In the genomic region with DNA sequence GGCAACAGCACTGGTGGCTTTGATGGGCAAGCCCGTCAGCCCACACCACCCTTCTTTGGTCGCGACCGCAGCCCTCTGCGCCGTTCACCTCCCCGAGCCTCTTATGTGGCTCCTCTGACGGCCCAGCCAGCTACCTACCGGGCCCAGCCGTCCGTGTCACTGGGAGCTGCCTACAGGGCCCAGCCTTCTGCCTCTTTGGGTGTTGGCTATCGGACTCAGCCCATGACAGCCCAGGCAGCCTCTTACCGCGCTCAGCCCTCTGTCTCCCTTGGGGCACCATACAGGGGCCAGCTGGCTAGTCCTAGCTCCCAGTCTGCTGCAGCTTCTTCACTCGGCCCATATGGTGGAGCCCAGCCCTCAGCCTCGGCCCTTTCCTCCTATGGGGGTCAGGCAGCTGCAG, we compare ENCODE assay signal across 29 cellular contexts. TPM values are rescaled to one million over a fixed set of nuclear protein-coding genes. Genes with fewer than 3 reads are reported as not detected.
A peak's percentile ranks its signal among the peaks of the same experiment; 100 is the strongest.
DNase-seq lines count a peak whose midpoint lies in the region; ATAC-seq, FAIRE-seq and TF ChIP-seq lines count a peak whose summit lies in the region.
"Had no signal": no experiment of that assay in that cellular context is flagged by ENCODE, and none has a peak within 500 bp of the region (broad histone marks: within the 10 kb centered on the region; RNA-seq: fewer than 3 reads in every experiment).

No MANE protein-coding gene starts in this region.

- no peak for TF ChIP-seq CTCF in DND-41 (IDR thresholded peaks at IDR 0.05; ENCODE audit: borderline replicate concordance, extremely low read depth, low read length, poor library complexity, severe bottlenecking)
- TF ChIP-seq CTCF in H1 (IDR thresholded peaks at IDR 0.05; ENCODE audit: control extremely low read depth in 1 of 3, insufficient read depth in 1 of 3, low read depth in 1 of 3, low read length in 3 of 3) = no peak

- H2AK5ac ChIP-seq in H1 (ENCODE audit: low read depth, low read length) = no peak overlapping the region

- no peak overlapping the region for H2BK120ac ChIP-seq in H1 (replicated peaks; ENCODE audit: low read depth, low read length)

- 95% methylated on average over 16 of the region's 16 CpGs; no CpG with 5 or more reads in 1 of the 2 experiments for WGBS in H1 (ENCODE audit: extremely low coverage in 1 of 2, insufficient coverage in 1 of 2, insufficient read length in 1 of 2, insufficient replicate concordance in 2 of 2, low coverage in 1 of 2, low lambda C conversion rate in 2 of 2, missing lambda C conversion rate in 1 of 2), 2 experiments

- no peak overlapping the region for H4K91ac ChIP-seq in H1 (replicated peaks; ENCODE audit: insufficient read length, low read length)

- no peak overlapping the region for H3K18ac ChIP-seq in H1 (ENCODE audit: extremely low read depth, low read length)

- no peak overlapping the region for H2BK5ac ChIP-seq in H1 (ENCODE audit: low read depth, low read length)

- H3K4me3 ChIP-seq in DND-41 (ENCODE audit: low read depth in 1 of 2, low read length in 2 of 2) (no peak overlapping the region), H1 (ENCODE audit: extremely low read depth in 1 of 4, insufficient read depth in 2 of 4, low read depth in 3 of 4, low read length in 4 of 4) (no peak overlapping the region), muscle layer of duodenum (ENCODE audit: low read depth in 1 of 2, low read length in 2 of 2) (no peak overlapping the region)
- H3K4me3 ChIP-seq: ascending aorta, GM12878, GM23338, heart left ventricle, testis had no signal

- no peak overlapping the region for H2AFZ ChIP-seq in DND-41 (ENCODE audit: low read depth, low read length)
- H2AFZ ChIP-seq in H1 (ENCODE audit: low read length) = no peak overlapping the region
- H2AFZ ChIP-seq: GM23338 had no signal

- DNase-seq in DND-41 = no peak
- DNase-seq in H1 (ENCODE audit: low read depth in 1 of 2, low spot score in 2 of 2) = no peak
- no peak for DNase-seq in T-helper 2 cell
- no peak for DNase-seq in NCI-H446 treated with DMSO at 0.1 percent for 48 hours (lab: John Stamatoyannopoulos, UW)
- DNase-seq in NCI-H69 (lab: John Stamatoyannopoulos, UW) = no peak
- DNase-seq: ACHN; activated CD4-positive, alpha-beta T cell treated with anti-CD3 and anti-CD28 coated beads, Interleukin-2, amount 50 U/mL, for 1 hour; activated CD8-positive, alpha-beta memory T cell treated with anti-CD3 and anti-CD28 coated beads, Interleukin-2, amount 50 U/mL, for 4 hours; activated naive CD8-positive, alpha-beta T cell treated with anti-CD3 and anti-CD28 coated beads for 36 hours; central memory CD4-positive, alpha-beta T cell; COR-L47; heart left ventricle; IMR-90; mesendoderm; NCI-H1105; NCI-H1930; NCI-H748 treated with DMSO at 0.1 percent for 48 hours; stimulated activated CD4-positive, alpha-beta T cell treated with anti-CD3 and anti-CD28 coated beads, Interleukin-4, amount 100 ng/mL, for 1 hour; stimulated activated naive B cell treated with anti-CD40 and anti-IgM and Interleukin-4, amounts not matched to agents 10 μg/mL and 1 μg/mL and 100 μg/mL, for 72 hours; T-helper 9 cell; testis had no signal

- H4K20me1 ChIP-seq in DND-41 (ENCODE audit: insufficient read depth, low read length) = peaks cover 97% of the 10 kb centered on the region
- H4K20me1 ChIP-seq in H1 (replicated peaks in 1 of 2; ENCODE audit: control insufficient read depth in 1 of 2, insufficient read depth in 2 of 2, low read length in 2 of 2) = peaks cover 62 to 65% of the 10 kb centered on the region in 2 experiments

- no peak overlapping the region for H2BK15ac ChIP-seq in H1 (ENCODE audit: low read length)

- H3K27me3 ChIP-seq in DND-41 (ENCODE audit: insufficient read depth, low read length, poor library complexity) (no peaks in the 10 kb centered on the region), H1 (replicated peaks in 1 of 4; ENCODE audit: control insufficient read depth in 3 of 4, extremely low read depth in 1 of 4, insufficient read depth in 3 of 4, low read length in 3 of 4) (no peaks in the 10 kb centered on the region), muscle layer of duodenum (ENCODE audit: low read depth, low read length) (no peaks in the 10 kb centered on the region)
- H3K27me3 ChIP-seq: ascending aorta, dorsolateral prefrontal cortex, heart left ventricle, testis had no signal

- H3K23ac ChIP-seq in H1 (ENCODE audit: insufficient read length) = no peak overlapping the region

- no peak for TF ChIP-seq EP300 in H1 (IDR thresholded peaks at IDR 0.05; ENCODE audit: borderline replicate concordance in 1 of 2, low read depth in 2 of 2, low read length in 2 of 2)

- peaks cover 99% of the 10 kb centered on the region for H3K79me2 ChIP-seq in DND-41 (ENCODE audit: insufficient read depth, low read length)
- H3K79me2 ChIP-seq in H1 (ENCODE audit: control insufficient read depth in 1 of 2, insufficient read depth in 2 of 2, low read length in 2 of 2) = peaks cover 74 to 99% of the 10 kb centered on the region in 2 experiments

- H4K8ac ChIP-seq in H1 (ENCODE audit: extremely low read depth, insufficient read depth, low read length) = peak overlapping the region; percentile 37; the same call in 1 of the 2 replicates

- H3K4ac ChIP-seq in H1 (replicated peaks; ENCODE audit: insufficient read length, low read depth, low read length) = no peak overlapping the region

- H3K14ac ChIP-seq in H1 (ENCODE audit: insufficient read length) = no peak overlapping the region

- H2BK12ac ChIP-seq in H1 (ENCODE audit: low read depth, low read length) = no peak overlapping the region

- H3K4me1 ChIP-seq in DND-41 (ENCODE audit: insufficient read depth, low read length) (peaks cover 71% of the 10 kb centered on the region), H1 (replicated peaks in 1 of 4; ENCODE audit: control insufficient read depth in 3 of 4, insufficient read depth in 4 of 4, low read length in 3 of 4) (peaks cover 0 to 3% (median 2%) of the 10 kb centered on the region in 4 experiments; a peak in 3 of 7 replicates), muscle layer of duodenum (ENCODE audit: control insufficient read depth in 1 of 2, insufficient read depth in 2 of 2, low read length in 2 of 2) (peaks cover 6 to 57% of the 10 kb centered on the region in 2 donors)

- ATAC-seq in DND-41 (ENCODE audit: insufficient read depth, low read depth) = no peak
- ATAC-seq: GM12878; GM23338; stimulated activated naive B cell treated with anti-CD40 and anti-IgM and Interleukin-4, amounts not matched to agents 10 μg/mL and 1 μg/mL and 100 μg/mL, for 72 hours; WTC11 had no signal

- no peak; a peak in 1 of 3 replicates for TF ChIP-seq POLR2A in H1 (IDR thresholded peaks at IDR 0.05; ENCODE audit: control extremely low read depth in 1 of 2, low read depth in 2 of 2, low read length in 2 of 2)

- H3K56ac ChIP-seq in H1 (replicated peaks; ENCODE audit: insufficient read length, low read depth, low read length) = no peak overlapping the region

- H3K27ac ChIP-seq in DND-41 (ENCODE audit: low read length) (no peak overlapping the region), H1 (ENCODE audit: low read depth, low read length) (no peak overlapping the region), muscle layer of duodenum (ENCODE audit: low read length) (peak overlapping the region; percentile 81)
- H3K27ac ChIP-seq: RWPE1, testis had no signal

- POLR2A ChIA-PET in H1 (lab: Charles Lee; ENCODE audit: partially characterized antibody) = interaction anchor here (0.9 to 66.2 kb wide), 6 partner anchors 4 to 59 kb away, joined by 3 to 2165 read pairs (median 4); partner anchors contain the start of genes CCDC87, CCS, RBM14 and RBM4

- no peak overlapping the region for H2BK20ac ChIP-seq in H1 (ENCODE audit: low read length)

- H3K9ac ChIP-seq in DND-41 (ENCODE audit: low read depth, low read length) = no peak overlapping the region
- H3K9ac ChIP-seq in H1 (replicated peaks in 1 of 4; ENCODE audit: extremely low read depth in 1 of 4, low read depth in 3 of 4, low read length in 3 of 4) = no peak overlapping the region

- H3K4me2 ChIP-seq in DND-41 (ENCODE audit: insufficient read depth, low read length) (peak overlapping the region; percentile 55; the same call in 1 of the 2 replicates), H1 (ENCODE audit: insufficient read depth in 1 of 2, low read depth in 2 of 2, low read length in 2 of 2) (no peak overlapping the region)
- H3K4me2 ChIP-seq: GM23338 had no signal

- peaks cover 97% of the 10 kb centered on the region for H3K36me3 ChIP-seq in DND-41 (ENCODE audit: insufficient read depth, low read length)
- H3K36me3 ChIP-seq in H1 (ENCODE audit: control insufficient read depth in 2 of 4, insufficient read depth in 4 of 4, low read length in 3 of 4) = peaks cover 44 to 87% (median 74%) of the 10 kb centered on the region in 4 experiments
- H3K36me3 ChIP-seq in muscle layer of duodenum (ENCODE audit: control insufficient read depth in 1 of 2, insufficient read depth in 2 of 2, low read length in 2 of 2) = peaks cover 39 to 49% of the 10 kb centered on the region in 2 donors

- TF ChIP-seq RAD21 in H1 (IDR thresholded peaks at IDR 0.05 in 1 of 2, conservative IDR thresholded peaks at IDR 0.05 in 1 of 2; ENCODE audit: low read depth in 2 of 2, low read length in 2 of 2) = no peak

- no peak for FAIRE-seq in H1 (lab: Jason Lieb, UNC)
- FAIRE-seq: GM12878 had no signal

- H3K23me2 ChIP-seq in H1 (ENCODE audit: low read depth, low read length) = no peaks in the 10 kb centered on the region

- peaks cover 27% of the 10 kb centered on the region for H3K79me1 ChIP-seq in H1 (ENCODE audit: low read depth, low read length)

- CTCF ChIA-PET in H1 (lab: Charles Lee; ENCODE audit: partially characterized antibody) = interaction anchor here (0.6 to 1.4 kb wide), 4 partner anchors 43 to 983 kb away, joined by 3 to 5 read pairs (median 4); no protein-coding TSS in a partner anchor

- H3K9me3 ChIP-seq in DND-41 (ENCODE audit: insufficient read depth, low read length, severe bottlenecking) = no peaks in the 10 kb centered on the region
- no peaks in the 10 kb centered on the region for H3K9me3 ChIP-seq in H1 (ENCODE audit: insufficient read depth in 2 of 2, low read depth in 1 of 2, low read length in 1 of 2)
- no peaks in the 10 kb centered on the region for H3K9me3 ChIP-seq in muscle layer of duodenum (ENCODE audit: control insufficient read depth in 1 of 2, low read length in 2 of 2)
- H3K9me3 ChIP-seq: ascending aorta, heart left ventricle, testis had no signal

- no peak overlapping the region for H4K5ac ChIP-seq in H1 (ENCODE audit: insufficient read length, low read depth, low read length)

RNA-seq across cellular contexts. Expression of gene RBM14, which starts 8.0 kb away (rescaled TPM):
- total RNA-seq in H1 (2021; fragmentation: NEBNext Ultra II Directional; extraction: Animal tissue kit (Norgen Biotek cat#: 25700)) = 142 and 145 TPM in 2 replicates
- 67.2 and 81.1 TPM in 2 replicates for polyA plus RNA-seq in H1 (2011; rRNA removed)
- polyA plus RNA-seq in H1 (2011; cell fraction: cytosol; rRNA removed) = 36.2 TPM
- polyA plus RNA-seq in H1 (2011; cell fraction: nucleus; rRNA removed) = 89.4 TPM
- 48.9 to 106 TPM (median 75.9 TPM) in 4 replicates for polyA plus RNA-seq in H1 (2012, experiment 1 of 2)
- polyA plus RNA-seq in H1 (2012, experiment 2 of 2) = 58.7 TPM
- 83.3 TPM for polyA plus RNA-seq in H1 (2013, experiment 1 of 2)
- polyA plus RNA-seq in H1 (2013, experiment 2 of 2) = 76.5 TPM
- polyA minus RNA-seq in H1 (2011; rRNA and poly(A)+ RNA removed) = 36.4 and 42.4 TPM in 2 replicates
- polyA minus RNA-seq in H1 (2011; cell fraction: cytosol; rRNA and poly(A)+ RNA removed) = 61.9 TPM
- 85.1 TPM for polyA minus RNA-seq in H1 (2011; cell fraction: nucleus; rRNA and poly(A)+ RNA removed)

RNA-seq across cellular contexts. Expression of gene RBM4, which starts 14.1 kb away (rescaled TPM):
- total RNA-seq in H1 (2021; fragmentation: NEBNext Ultra II Directional; extraction: Animal tissue kit (Norgen Biotek cat#: 25700)) = 192 and 201 TPM in 2 replicates
- polyA plus RNA-seq in H1 (2011; rRNA removed) = 276 and 330 TPM in 2 replicates
- polyA plus RNA-seq in H1 (2011; cell fraction: cytosol; rRNA removed) = 251 TPM
- polyA plus RNA-seq in H1 (2011; cell fraction: nucleus; rRNA removed) = 120 TPM
- 211 to 279 TPM (median 233 TPM) in 4 replicates for polyA plus RNA-seq in H1 (2012, experiment 1 of 2)
- 264 TPM for polyA plus RNA-seq in H1 (2012, experiment 2 of 2)
- polyA plus RNA-seq in H1 (2013, experiment 1 of 2) = 129 TPM
- 128 TPM for polyA plus RNA-seq in H1 (2013, experiment 2 of 2)
- polyA minus RNA-seq in H1 (2011; rRNA and poly(A)+ RNA removed) = 233 and 261 TPM in 2 replicates
- polyA minus RNA-seq in H1 (2011; cell fraction: cytosol; rRNA and poly(A)+ RNA removed) = 68.5 TPM
- 155 TPM for polyA minus RNA-seq in H1 (2011; cell fraction: nucleus; rRNA and poly(A)+ RNA removed)

RNA-seq across cellular contexts. Expression of gene CCS, which starts 31.5 kb away (rescaled TPM):
- total RNA-seq in H1 (2021; fragmentation: NEBNext Ultra II Directional; extraction: Animal tissue kit (Norgen Biotek cat#: 25700)) = 35.2 and 37.1 TPM in 2 replicates
- 37.7 and 57.7 TPM in 2 replicates for polyA plus RNA-seq in H1 (2011; rRNA removed)
- 62.4 TPM for polyA plus RNA-seq in H1 (2011; cell fraction: cytosol; rRNA removed)
- polyA plus RNA-seq in H1 (2011; cell fraction: nucleus; rRNA removed) = 104 TPM
- polyA plus RNA-seq in H1 (2012, experiment 1 of 2) = 55.1 to 70.7 TPM (median 62.8 TPM) in 4 replicates
- polyA plus RNA-seq in H1 (2012, experiment 2 of 2) = 30.4 TPM
- 32.0 TPM for polyA plus RNA-seq in H1 (2013, experiment 1 of 2)
- 33.7 TPM for polyA plus RNA-seq in H1 (2013, experiment 2 of 2)
- polyA minus RNA-seq in H1 (2011; rRNA and poly(A)+ RNA removed) = 21.6 and 22.1 TPM in 2 replicates
- polyA minus RNA-seq in H1 (2011; cell fraction: cytosol; rRNA and poly(A)+ RNA removed) = 32.1 TPM
- 30.1 TPM for polyA minus RNA-seq in H1 (2011; cell fraction: nucleus; rRNA and poly(A)+ RNA removed)

RNA-seq across cellular contexts. Expression of gene CCDC87, which starts 31.6 kb away (rescaled TPM):
- 0.99 and 1.1 TPM in 2 replicates for total RNA-seq in H1 (2021; fragmentation: NEBNext Ultra II Directional; extraction: Animal tissue kit (Norgen Biotek cat#: 25700))
- 0.32 and 0.63 TPM in 2 replicates for polyA plus RNA-seq in H1 (2011; rRNA removed)
- 0.25 TPM for polyA plus RNA-seq in H1 (2011; cell fraction: cytosol; rRNA removed)
- polyA plus RNA-seq in H1 (2011; cell fraction: nucleus; rRNA removed) = 0.68 TPM
- polyA plus RNA-seq in H1 (2012, experiment 1 of 2) = 0.43 to 0.65 TPM (median 0.54 TPM) in 4 replicates
- polyA plus RNA-seq in H1 (2012, experiment 2 of 2) = 0.92 TPM
- 0.36 TPM for polyA plus RNA-seq in H1 (2013, experiment 1 of 2)
- 0.33 TPM for polyA plus RNA-seq in H1 (2013, experiment 2 of 2)
- polyA minus RNA-seq in H1 (2011; rRNA and poly(A)+ RNA removed) = 0.80 and 1.3 TPM in 2 replicates
- polyA minus RNA-seq in H1 (2011; cell fraction: cytosol; rRNA and poly(A)+ RNA removed) = 0.51 TPM
- 2.3 TPM for polyA minus RNA-seq in H1 (2011; cell fraction: nucleus; rRNA and poly(A)+ RNA removed)
- polyA plus RNA-seq: naive thymus-derived CD8-positive, alpha-beta T cell had no signal

RNA-seq across cellular contexts. Expression of gene RBM4B, which starts 53.2 kb away (rescaled TPM):
- total RNA-seq in H1 (2021; fragmentation: NEBNext Ultra II Directional; extraction: Animal tissue kit (Norgen Biotek cat#: 25700)) = 27.5 and 30.6 TPM in 2 replicates
- 19.2 and 30.5 TPM in 2 replicates for polyA plus RNA-seq in H1 (2011; rRNA removed)
- 32.9 TPM for polyA plus RNA-seq in H1 (2011; cell fraction: cytosol; rRNA removed)
- 37.4 TPM for polyA plus RNA-seq in H1 (2011; cell fraction: nucleus; rRNA removed)
- polyA plus RNA-seq in H1 (2012, experiment 1 of 2) = 25.2 to 37.5 TPM (median 29.7 TPM) in 4 replicates
- 7.2 TPM for polyA plus RNA-seq in H1 (2012, experiment 2 of 2)
- polyA plus RNA-seq in H1 (2013, experiment 1 of 2) = 25.9 TPM
- polyA plus RNA-seq in H1 (2013, experiment 2 of 2) = 24.2 TPM
- 25.2 and 29.1 TPM in 2 replicates for polyA minus RNA-seq in H1 (2011; rRNA and poly(A)+ RNA removed)
- 11.6 TPM for polyA minus RNA-seq in H1 (2011; cell fraction: cytosol; rRNA and poly(A)+ RNA removed)
- polyA minus RNA-seq in H1 (2011; cell fraction: nucleus; rRNA and poly(A)+ RNA removed) = 24.8 TPM
